19 cellular contexts compared by ENCODE assay signal in genomic region chr9:89361031-89361430, GRCh38. TPM values are rescaled to one million over a fixed set of nuclear protein-coding genes. Genes with fewer than 3 reads are reported as not detected.
DNase-seq lines count a peak whose midpoint lies in the region; ATAC-seq and TF ChIP-seq lines count a peak whose summit lies in the region.
"Had no signal": no experiment of that assay in that cellular context is flagged by ENCODE, and none has a peak within 500 bp of the region (broad histone marks: within the 10 kb centered on the region; RNA-seq: fewer than 3 reads in every experiment).

No MANE protein-coding gene starts in this region.

- WGBS in thyroid gland, 2 donors = 89 to 96% methylated on average over 6 of the region's 6 CpGs

- H3K4me1 ChIP-seq in left ventricle myocardium inferior = peaks cover 31% of the 10 kb centered on the region
- peaks cover 32 to 37% of the 10 kb centered on the region in 2 donors for H3K4me1 ChIP-seq in thyroid gland

- peaks cover 18% of the 10 kb centered on the region for H3K36me3 Mint-ChIP-seq in natural killer cell
- peaks cover 46% of the 10 kb centered on the region for H3K36me3 Mint-ChIP-seq in osteocyte (ENCODE audit: unreplicated experiment)

- H3K4me3 ChIP-seq in left ventricle myocardium inferior (no peak overlapping the region), thyroid gland (replicated peaks in 1 of 3) (no peak overlapping the region)
- H3K4me3 ChIP-seq: GM23248, K562, lung had no signal

- H3K4me1 Mint-ChIP-seq in natural killer cell = peaks cover 19 to 35% of the 10 kb centered on the region in 2 donors
- H3K4me1 Mint-ChIP-seq in osteocyte (ENCODE audit: unreplicated experiment) = no peaks in the 10 kb centered on the region

- no peaks in the 10 kb centered on the region for H3K27me3 Mint-ChIP-seq in natural killer cell (ENCODE audit: low read depth in 2 of 2)
- H3K27me3 Mint-ChIP-seq in osteocyte (ENCODE audit: unreplicated experiment) = no peaks in the 10 kb centered on the region
- H3K27me3 Mint-ChIP-seq: activated naive CD8-positive, alpha-beta T cell treated with anti-CD3 and anti-CD28 coated beads, Interleukin-2, amount 10 ng/mL, durations not matched to agents 7 days and 5 days had no signal

- ATAC-seq in left ventricle myocardium superior (no peak), natural killer cell (no peak)
- ATAC-seq: K562, PC-3 had no signal

- H3K4me3 Mint-ChIP-seq in natural killer cell (no peak overlapping the region), osteocyte (ENCODE audit: unreplicated experiment) (no peak overlapping the region)
- H3K4me3 Mint-ChIP-seq: activated naive CD8-positive, alpha-beta T cell treated with anti-CD3 and anti-CD28 coated beads, Interleukin-2, amount 10 ng/mL, durations not matched to agents 7 days and 5 days; activated T-helper 1 cell treated with anti-CD3 and anti-CD28 coated beads, Interleukin-12 subunit alpha, Interleukin-12 subunit beta, Interleukin-2, Interleukin-4 antibody, amounts not matched to agents 30 ng/mL and 10 ng/mL and 1 ng/mL, durations not matched to agents 14 hours and 24 hours and 36 hours had no signal

- H3K27ac Mint-ChIP-seq in natural killer cell (peak overlapping the region; percentile 69 to 72), osteocyte (ENCODE audit: unreplicated experiment) (no peak overlapping the region)
- H3K27ac Mint-ChIP-seq: activated naive CD8-positive, alpha-beta T cell treated with anti-CD3 and anti-CD28 coated beads, Interleukin-2, amount 10 ng/mL, durations not matched to agents 7 days and 5 days; activated T-helper 1 cell treated with anti-CD3 and anti-CD28 coated beads, Interleukin-12 subunit alpha, Interleukin-12 subunit beta, Interleukin-2, Interleukin-4 antibody, amounts not matched to agents 30 ng/mL and 10 ng/mL and 1 ng/mL, durations not matched to agents 14 hours and 24 hours and 36 hours had no signal

- intact Hi-C loops in left ventricle myocardium inferior (cut with micrococcal nuclease) (no loop called here), left ventricle myocardium superior (cut with micrococcal nuclease) (no loop called here), natural killer cell (cut with micrococcal nuclease) (no loop called here), thyroid gland (cut with DNase I) (no loop called here)

- no peaks in the 10 kb centered on the region for H3K27me3 ChIP-seq in left ventricle myocardium inferior (ENCODE audit: low read depth)
- no peaks in the 10 kb centered on the region for H3K27me3 ChIP-seq in thyroid gland
- H3K27me3 ChIP-seq: brain microvascular endothelial cell had no signal

- no peak for TF ChIP-seq POLR2A in thyroid gland (IDR thresholded peaks at IDR 0.05)

- H3K36me3 ChIP-seq in left ventricle myocardium inferior = peaks cover 58% of the 10 kb centered on the region
- peaks cover 25 to 38% of the 10 kb centered on the region in 2 donors for H3K36me3 ChIP-seq in thyroid gland

- no peak for DNase-seq in left ventricle myocardium inferior
- no peak for DNase-seq in left ventricle myocardium superior
- no peak for DNase-seq in natural killer cell
- DNase-seq in thyroid gland = no peak
- no peak for DNase-seq in T-helper 9 cell
- no peak for DNase-seq in H4 (ENCODE audit: low spot score)
- DNase-seq in osteocyte (ENCODE audit: extremely low spot score, unreplicated experiment) = no peak
- DNase-seq: activated naive CD8-positive, alpha-beta T cell treated with anti-CD3 and anti-CD28 coated beads, Interleukin-2, amount 10 ng/mL, durations not matched to agents 7 days and 5 days; brain microvascular endothelial cell; cortex of kidney; GM23248; PC-3; SHP77 treated with DMSO at 0.1 percent for 48 hours; stimulated activated naive CD4-positive, alpha-beta T cell treated with Interleukin-2 at 50 U/mL for 16 hours; trophoblast cell had no signal

- H3K27ac ChIP-seq in left ventricle myocardium inferior (replicated peaks) = peak overlapping the region; percentile 51
- H3K27ac ChIP-seq in cingulate gyrus (ENCODE audit: low read depth, low read length) = peak overlapping the region; percentile 66
- H3K27ac ChIP-seq in thyroid gland = peak overlapping the region in 2 of 3 donors; percentile 86 to 89
- H3K27ac ChIP-seq: brain microvascular endothelial cell, GM23248 had no signal

- TF ChIP-seq CTCF in left ventricle myocardium inferior (IDR thresholded peaks at IDR 0.05; ENCODE audit: borderline replicate concordance) = no peak
- TF ChIP-seq CTCF in natural killer cell (IDR thresholded peaks at IDR 0.05) = no peak
- TF ChIP-seq CTCF in thyroid gland (IDR thresholded peaks at IDR 0.05) = no peak
- no peak for TF ChIP-seq CTCF in osteocyte (IDR thresholded peaks at IDR 0.05)

- H3K9me3 ChIP-seq in left ventricle myocardium inferior (replicated peaks) (no peaks in the 10 kb centered on the region), thyroid gland (no peaks in the 10 kb centered on the region)

- no peaks in the 10 kb centered on the region for H3K9me3 Mint-ChIP-seq in natural killer cell
- H3K9me3 Mint-ChIP-seq in osteocyte (ENCODE audit: unreplicated experiment) = no peaks in the 10 kb centered on the region
- H3K9me3 Mint-ChIP-seq: activated naive CD8-positive, alpha-beta T cell treated with anti-CD3 and anti-CD28 coated beads, Interleukin-2, amount 10 ng/mL, durations not matched to agents 7 days and 5 days; activated T-helper 1 cell treated with anti-CD3 and anti-CD28 coated beads, Interleukin-12 subunit alpha, Interleukin-12 subunit beta, Interleukin-2, Interleukin-4 antibody, amounts not matched to agents 30 ng/mL and 10 ng/mL and 1 ng/mL, durations not matched to agents 14 hours and 24 hours and 36 hours had no signal

RNA-seq across cellular contexts. Expression of gene SECISBP2, which starts 42.7 kb away (rescaled TPM):
- total RNA-seq in left ventricle myocardium inferior (13.8 TPM), left ventricle myocardium superior (15.7 TPM), natural killer cell (10 to 100 TPM; 79.5 to 95.8 (median 88.7) TPM), thyroid gland (100 to 1,000 TPM in 1 of 4 donors, 10 to 100 TPM in 3; 77.1 to 110 (median 90.6) TPM), osteocyte (30.6 and 31.5 TPM in 2 replicates)
- 14.1 and 18.7 TPM in 2 replicates for total RNA-seq in H4 (2014; rRNA removed; shearing (Covaris generic))

RNA-seq across cellular contexts. Expression of gene CKS2, which starts 50.0 kb away (rescaled TPM):
- total RNA-seq in left ventricle myocardium inferior = 11.6 TPM
- 11.2 TPM for total RNA-seq in left ventricle myocardium superior
- total RNA-seq in natural killer cell = 10 to 100 TPM; 11.4 to 18.3 (median 16.4) TPM
- 10 to 100 TPM in 2 of 4 donors, 1 to 10 TPM in 2; 2.8 to 16.3 (median 11.2) TPM for total RNA-seq in thyroid gland
- 581 and 614 TPM in 2 replicates for total RNA-seq in H4 (2014; rRNA removed; shearing (Covaris generic))
- total RNA-seq in osteocyte = 23.7 and 29.2 TPM in 2 replicates

Comparison
In these comparisons a context has a peak if more than half of its experiments do, and no peak if none do; other contexts are left out.
1. RNA of gene CKS2, which starts 50.0 kb away (total RNA-seq): 581 to 614 TPM in H4; 23.7 to 29.2 TPM in osteocyte, 11.4 to 18.3 TPM in natural killer cell, 2.8 to 16.3 TPM in thyroid gland, 11.6 TPM in left ventricle myocardium inferior (single experiment) and 11.2 TPM in left ventricle myocardium superior (single experiment); every median in the first group is over 10 times any median in the second.
2. Peak in every context shown above with its lines, with median percentiles within 50 percentile points of each other: H3K27ac ChIP-seq.